In the genomic region with DNA sequence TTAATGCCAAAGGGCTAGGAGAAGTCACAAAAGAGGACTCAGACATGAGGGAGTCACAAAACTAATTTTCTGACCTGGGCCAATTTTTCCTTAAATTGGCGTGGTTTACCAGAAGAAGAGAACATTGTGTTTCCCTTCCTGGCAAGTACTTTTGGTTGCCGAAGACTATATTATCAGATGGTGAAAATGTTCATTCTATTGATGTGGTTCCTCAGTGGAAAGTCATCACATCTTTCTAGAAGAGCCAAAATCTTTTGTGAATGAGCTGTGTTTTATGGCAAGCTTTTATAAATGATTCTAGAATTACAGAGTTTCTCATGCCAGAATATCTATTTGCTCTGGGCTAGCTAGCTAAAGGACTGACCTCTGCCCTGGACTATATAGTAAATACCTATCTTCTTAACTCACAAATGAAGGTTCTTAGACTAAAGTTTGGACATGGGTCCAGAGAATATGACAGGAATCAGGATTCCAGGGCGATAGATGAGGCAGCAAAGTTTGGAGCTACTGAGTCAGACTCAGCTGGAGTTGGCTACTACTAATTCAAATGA, we compare ENCODE assay signal across 1 cellular context.
TF ChIP-seq lines count a peak whose summit lies in the region.

No MANE protein-coding gene starts in this region.

TF ChIP-seq in HepG2, 621 proteins besides CTCF, POLR2A, EP300 and RAD21 (continued from another document):
- TF ChIP-seq ZNF124 (CRISPR knock-in tag; IDR thresholded peaks at IDR 0.05), result no peak
